ENCODE assay signal across 20 cellular contexts in genomic region chr2:127431408-127432023, GRCh38. TPM values are rescaled to one million over a fixed set of nuclear protein-coding genes. Genes with fewer than 3 reads are reported as not detected.
DNase-seq lines count a peak whose midpoint lies in the region; ATAC-seq and TF ChIP-seq lines count a peak whose summit lies in the region.
"Had no signal": no experiment of that assay in that cellular context is flagged by ENCODE, and none has a peak within 500 bp of the region (broad histone marks: within the 10 kb centered on the region; RNA-seq: fewer than 3 reads in every experiment).

No MANE protein-coding gene starts in this region.

- H3K4me1 ChIP-seq in esophagus muscularis mucosa (no peaks in the 10 kb centered on the region), lung (ENCODE audit: control insufficient read depth in 2 of 2, insufficient read depth in 2 of 2, low read length in 2 of 2) (no peaks in the 10 kb centered on the region), ascending aorta (no peaks in the 10 kb centered on the region), A673 (ENCODE audit: insufficient read depth, low read length, poor library complexity, severe bottlenecking) (no peaks in the 10 kb centered on the region)
- H3K4me1 ChIP-seq: Peyer's patch had no signal

- H3K27me3 ChIP-seq in esophagus muscularis mucosa (peaks cover 0 to 19% (median 0%) of the 10 kb centered on the region in 4 donors), lung (ENCODE audit: control insufficient read depth, insufficient read depth) (no peaks in the 10 kb centered on the region), ascending aorta (no peaks in the 10 kb centered on the region), A673 (replicated peaks; ENCODE audit: insufficient read depth, low read depth, low read length, poor library complexity) (no peaks in the 10 kb centered on the region)
- H3K27me3 ChIP-seq: Peyer's patch had no signal

- CTCF ChIA-PET in A673 (lab: Charles Lee): no interaction called here

- TF ChIP-seq CTCF in esophagus muscularis mucosa (IDR thresholded peaks at IDR 0.05) (no peak), lung (IDR thresholded peaks at IDR 0.05; ENCODE audit: control extremely low read depth, extremely low read depth) (no peak), ascending aorta (IDR thresholded peaks at IDR 0.05) (no peak), A673 (conservative IDR thresholded peaks at IDR 0.05; ENCODE audit: low read depth, low read length) (no peak)

- H3K4me3 ChIP-seq in esophagus muscularis mucosa (no peak overlapping the region), lung (no peak overlapping the region), ascending aorta (no peak overlapping the region), A673 (ENCODE audit: low read depth, low read length, poor library complexity, severe bottlenecking) (no peak overlapping the region)
- H3K4me3 ChIP-seq: GM12878, Peyer's patch had no signal

- H3K9me3 ChIP-seq in esophagus muscularis mucosa (no peaks in the 10 kb centered on the region), lung (ENCODE audit: control insufficient read depth in 2 of 2, insufficient read depth in 1 of 2, low read length in 1 of 2) (no peaks in the 10 kb centered on the region), ascending aorta (no peaks in the 10 kb centered on the region), A673 (ENCODE audit: low read depth, low read length, poor library complexity, severe bottlenecking) (no peaks in the 10 kb centered on the region)
- H3K9me3 ChIP-seq: Peyer's patch had no signal

- POLR2A ChIA-PET in A673 (lab: Charles Lee; ENCODE audit: low non-redundant PET): no interaction called here

- H3K36me3 ChIP-seq in esophagus muscularis mucosa (peaks cover 0 to 5% (median 2%) of the 10 kb centered on the region in 4 donors), lung (ENCODE audit: control insufficient read depth in 2 of 2, insufficient read depth in 2 of 2, low read length in 2 of 2) (peaks cover 0 to 2% of the 10 kb centered on the region in 2 donors), ascending aorta (no peaks in the 10 kb centered on the region), A673 (ENCODE audit: insufficient read depth, low read length, poor library complexity, severe bottlenecking) (no peaks in the 10 kb centered on the region)
- H3K36me3 ChIP-seq: Peyer's patch had no signal

- TF ChIP-seq POLR2A in esophagus muscularis mucosa (IDR thresholded peaks at IDR 0.05; ENCODE audit: low read depth): no peak

- 75% methylated on average over 14 of the region's 14 CpGs for WGBS in esophagus muscularis mucosa
- WGBS in lung, 2 donors: 82% methylated on average over 14 of the region's 14 CpGs

- BruUV-seq in A673 (replicated peaks; lab: Mats Ljungman, UMichigan): no TSS peak

- H3K27ac ChIP-seq in esophagus muscularis mucosa (replicated peaks in 1 of 4): no peak overlapping the region
- H3K27ac ChIP-seq in lung (ENCODE audit: low read depth in 1 of 2, low read length in 1 of 2): no peak overlapping the region
- no peak overlapping the region for H3K27ac ChIP-seq in ascending aorta
- no peak overlapping the region for H3K27ac ChIP-seq in A673 (ENCODE audit: low read depth, low read length, poor library complexity, severe bottlenecking)
- H3K27ac ChIP-seq: Peyer's patch had no signal

- no peak for TF ChIP-seq EP300 in esophagus muscularis mucosa (IDR thresholded peaks at IDR 0.05)

- intact Hi-C loops in esophagus muscularis mucosa (cut with DNase I): no loop called here
- intact Hi-C loops in ascending aorta (cut with DNase I): no loop called here
- intact Hi-C loops in A673 (cut with micrococcal nuclease; ENCODE audit: unreplicated experiment): no loop called here

- DNase-seq in ELF-1 (ENCODE audit: low read depth, low spot score): peak; percentile 14
- DNase-seq in esophagus muscularis mucosa (ENCODE audit: extremely low spot score): peak; percentile 90
- DNase-seq in lung (ENCODE audit: low spot score): peak; percentile 26
- DNase-seq in stimulated activated CD8-positive, alpha-beta memory T cell treated with anti-CD3 and anti-CD28 coated beads, Interleukin-4, amount 100 ng/mL, for 48 hours: peak; percentile 12
- DNase-seq in ascending aorta (ENCODE audit: low spot score in 2 of 2): no peak
- no peak for DNase-seq in SKM-1 treated with dmso at 0.1 percent for 144 hours (lab: John Stamatoyannopoulos, UW; ENCODE audit: unreplicated experiment)
- no peak for DNase-seq in A673 (ENCODE audit: low spot score)
- DNase-seq: DMS79, Karpas-422, MV-4-11, NCI-H1105 treated with DMSO at 0.1 percent for 48 hours, NCI-H2029 treated with DMSO at 0.1 percent for 48 hours, NCI-H345, NCI-H524 treated with DMSO at 0.1 percent for 48 hours, NCI-H82, Peyer's patch had no signal

- ATAC-seq in lung (ENCODE audit: insufficient read depth, low FRiP score): no peak
- no peak for ATAC-seq in HG03135 (IDR thresholded peaks at IDR 0.05; ENCODE audit: unreplicated experiment)
- ATAC-seq: GM12878 had no signal

RNA-seq across cellular contexts. Expression of gene PROC, which starts 13.3 kb away (rescaled TPM):
- not detected for total RNA-seq in esophagus muscularis mucosa
- under 1 TPM in 1 of 2 donors, not detected in 1; 0.37 TPM for total RNA-seq in lung
- under 1 TPM; 0.10 to 0.22 TPM for polyA plus RNA-seq in lung
- not detected for total RNA-seq in ascending aorta
- total RNA-seq in A673 (2021): 0.37 TPM in 1 of 2 replicates, not detected in the other
- total RNA-seq: GM12878, SK-MEL-5 had no signal
- polyA plus RNA-seq: CD14-positive monocyte, GM12878 had no signal

RNA-seq across cellular contexts. Expression of gene MAP3K2, which starts 43.7 kb away (rescaled TPM):
- total RNA-seq in esophagus muscularis mucosa: 10 to 100 TPM; 51.4 to 68.6 (median 66.2) TPM
- total RNA-seq in lung: 10 to 100 TPM; 50.1 to 81.0 TPM
- polyA plus RNA-seq in lung: 10 to 100 TPM in 1 of 2 donors, 1 to 10 TPM in 1; 8.1 to 11.6 TPM
- 47.7 TPM for total RNA-seq in ascending aorta
- total RNA-seq in A673 (2021): 54.8 and 55.1 TPM in 2 replicates

Comparison
In these comparisons a context has a peak if more than half of its experiments do, and no peak if none do; other contexts are left out.
1. DNase-seq: peak in ELF-1 (single experiment), esophagus muscularis mucosa (single experiment), lung (single experiment) and stimulated activated CD8-positive, alpha-beta memory T cell treated with anti-CD3 and anti-CD28 coated beads, Interleukin-4, amount 100 ng/mL, for 48 hours (single experiment); none in ascending aorta (0 of 2), SKM-1 treated with dmso at 0.1 percent for 144 hours (single experiment) and A673 (single experiment).